9 cellular contexts compared by ENCODE assay signal in the genomic region with DNA sequence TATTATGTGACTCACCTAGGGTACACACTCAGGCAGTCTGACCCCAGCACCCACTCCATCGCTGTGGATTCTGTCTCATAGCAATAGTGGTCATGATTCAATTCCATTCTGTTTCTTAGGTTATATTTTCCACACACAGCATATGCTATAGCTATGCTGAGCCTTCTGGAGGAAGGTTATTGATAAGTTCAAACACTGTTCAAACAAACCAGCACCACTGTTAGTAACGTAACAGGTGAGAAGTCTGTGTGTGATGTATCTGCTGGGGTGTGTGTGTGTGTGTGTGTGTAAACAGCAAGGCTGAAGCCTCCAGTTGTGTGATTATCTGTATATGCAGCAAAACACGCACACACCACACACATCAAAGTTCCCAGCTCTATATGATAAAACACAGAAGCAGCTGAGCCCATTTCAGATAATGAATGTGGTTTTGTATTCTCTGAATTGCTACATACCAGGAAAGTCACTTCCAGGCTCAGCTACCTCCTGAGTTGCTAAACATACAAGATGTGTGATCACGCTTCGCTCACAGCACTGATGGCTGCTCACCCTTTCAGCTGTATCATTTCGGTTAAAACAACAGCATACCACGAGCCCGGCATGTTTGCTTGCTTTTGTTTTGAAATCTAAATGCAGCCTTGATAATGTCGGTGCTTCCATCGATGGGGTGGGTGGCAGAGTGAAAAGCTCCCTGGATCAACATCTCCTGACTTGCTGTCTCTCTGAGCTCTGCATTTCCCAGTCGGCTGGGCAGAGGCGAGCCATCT. TPM values are rescaled to one million over a fixed set of nuclear protein-coding genes. Genes with fewer than 3 reads are reported as not detected.
DNase-seq lines count a peak whose midpoint lies in the region; ATAC-seq and TF ChIP-seq lines count a peak whose summit lies in the region.
"Had no signal": no experiment of that assay in that cellular context is flagged by ENCODE, and none has a peak within 500 bp of the region (broad histone marks: within the 10 kb centered on the region; RNA-seq: fewer than 3 reads in every experiment).

No MANE protein-coding gene starts in this region.

- DNase-seq in left ventricle myocardium inferior (no peak), left cardiac atrium (no peak), inferior parietal cortex (ENCODE audit: extremely low spot score) (peak; percentile 53), transverse colon (no peak), H4 (ENCODE audit: low spot score) (no peak), vagina (ENCODE audit: extremely low spot score in 2 of 2) (no peak), NCI-H2227 (lab: John Stamatoyannopoulos, UW; ENCODE audit: unreplicated experiment) (no peak)
- peak; percentile 30 for DNase-seq in activated CD8-positive, alpha-beta memory T cell treated with anti-CD3 and anti-CD28 coated beads, Interleukin-2, amount 50 U/mL, for 4 hours

- WGBS in transverse colon (ENCODE audit: low coverage in 1 of 2), 2 donors = 17 to 54% methylated on average over 1 to 12 of the region's 12 CpGs

- no peaks in the 10 kb centered on the region for H3K27me3 ChIP-seq in left ventricle myocardium inferior (ENCODE audit: low read depth)
- no peaks in the 10 kb centered on the region for H3K27me3 ChIP-seq in transverse colon
- no peaks in the 10 kb centered on the region for H3K27me3 ChIP-seq in vagina

- H3K4me3 ChIP-seq in left ventricle myocardium inferior (peak overlapping the region; percentile 41), transverse colon (no peak overlapping the region), vagina (no peak overlapping the region)
- H3K4me3 ChIP-seq: lung had no signal

- TF ChIP-seq EP300 in transverse colon (IDR thresholded peaks at IDR 0.05; ENCODE audit: low read depth) = no peak

- no peak for TF ChIP-seq CTCF in left ventricle myocardium inferior (IDR thresholded peaks at IDR 0.05; ENCODE audit: borderline replicate concordance)
- no peak for TF ChIP-seq CTCF in transverse colon (IDR thresholded peaks at IDR 0.05)
- TF ChIP-seq CTCF in vagina (IDR thresholded peaks at IDR 0.05) = no peak

- no peaks in the 10 kb centered on the region for H3K9me3 ChIP-seq in left ventricle myocardium inferior (replicated peaks)
- H3K9me3 ChIP-seq in transverse colon = no peaks in the 10 kb centered on the region
- no peaks in the 10 kb centered on the region for H3K9me3 ChIP-seq in vagina

- TF ChIP-seq POLR2A in transverse colon (IDR thresholded peaks at IDR 0.05) = no peak
- TF ChIP-seq POLR2A in vagina (IDR thresholded peaks at IDR 0.05) = no peak

- in situ Hi-C loops in transverse colon (cut with MboI; ENCODE audit: low pct_ligation_motif_present in 1 of 4, low pct_unique_long_range_greater_than_20kb in 1 of 4, low sequenced_read_pairs in 3 of 4) = loop anchor here in 1 of 4 donors (10.0 kb wide), 1 partner anchor 78 kb away; no protein-coding TSS in a partner anchor

- intact Hi-C loops in left ventricle myocardium inferior (cut with micrococcal nuclease) = no loop called here
- intact Hi-C loops in left cardiac atrium (cut with DNase I) = no loop called here
- intact Hi-C loops in transverse colon (cut with DNase I; ENCODE audit: low total_unique reads) = no loop called here
- intact Hi-C loops in vagina (cut with DNase I) = no loop called here

- H3K4me1 ChIP-seq in left ventricle myocardium inferior = peaks cover 81% of the 10 kb centered on the region
- H3K4me1 ChIP-seq in transverse colon = peaks cover 13 to 56% (median 29%) of the 10 kb centered on the region in 4 donors
- peaks cover 58% of the 10 kb centered on the region for H3K4me1 ChIP-seq in vagina

- H3K27ac ChIP-seq in left ventricle myocardium inferior (replicated peaks) (peak overlapping the region; percentile 76), transverse colon (peak overlapping the region; percentile 44 to 56 (median 52)), vagina (no peak overlapping the region)

- H3K36me3 ChIP-seq in left ventricle myocardium inferior (no peaks in the 10 kb centered on the region), transverse colon (no peaks in the 10 kb centered on the region), vagina (no peaks in the 10 kb centered on the region)

- no peak for ATAC-seq in left cardiac atrium

RNA-seq across cellular contexts. Expression of a gene that starts 6.8 kb away (rescaled TPM):
- total RNA-seq in left ventricle myocardium inferior (11.3 TPM), left cardiac atrium (10 to 100 TPM; 24.6 to 34.3 TPM), transverse colon (10 to 100 TPM in 3 of 4 donors, 1 to 10 TPM in 1; 9.8 to 46.8 (median 13.9) TPM), vagina (27.0 TPM)
- total RNA-seq in H4 (2014; rRNA removed; shearing (Covaris generic)) = 0.75 and 1.4 TPM in 2 replicates

RNA-seq across cellular contexts. Expression of a gene that starts 11.6 kb away (rescaled TPM):
- total RNA-seq in left ventricle myocardium inferior = 85.0 TPM
- total RNA-seq in left cardiac atrium = 10 to 100 TPM; 59.7 to 78.1 TPM
- 100 to 1,000 TPM in 1 of 4 donors, 10 to 100 TPM in 3; 11.6 to 177 (median 38.2) TPM for total RNA-seq in transverse colon
- 74.4 and 79.7 TPM in 2 replicates for total RNA-seq in H4 (2014; rRNA removed; shearing (Covaris generic))
- 20.4 TPM for total RNA-seq in vagina

Comparison
In these comparisons a context has a peak if more than half of its experiments do, and no peak if none do; other contexts are left out.
1. DNase-seq: peak in activated CD8-positive, alpha-beta memory T cell treated with anti-CD3 and anti-CD28 coated beads, Interleukin-2, amount 50 U/mL, for 4 hours (single experiment) and inferior parietal cortex (single experiment); none in left ventricle myocardium inferior (single experiment), left cardiac atrium (single experiment), transverse colon (single experiment), H4 (single experiment), vagina (0 of 2) and NCI-H2227 (single experiment).